In the genomic region with DNA sequence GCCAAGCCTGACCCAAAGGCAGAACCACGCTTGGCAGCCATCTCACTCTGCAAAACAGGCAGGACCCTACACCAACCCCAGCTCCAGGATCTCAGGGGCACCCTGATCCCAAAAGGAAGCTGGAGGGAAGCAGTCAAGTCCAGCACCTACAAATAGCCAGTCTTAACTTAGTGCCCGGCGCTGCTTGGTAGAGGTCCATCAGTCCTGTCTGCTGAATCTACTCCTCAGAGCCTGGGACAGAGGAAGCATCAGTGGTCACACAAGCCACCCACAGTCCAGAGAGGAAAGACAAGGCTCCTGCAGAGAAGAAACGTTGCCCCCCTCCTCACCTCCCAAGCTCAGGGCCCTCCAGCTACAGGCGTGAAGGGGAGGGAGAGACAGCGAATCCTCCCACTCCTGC, we compare ENCODE assay signal across 9 cellular contexts. TPM values are rescaled to one million over a fixed set of nuclear protein-coding genes. Genes with fewer than 3 reads are reported as not detected.
DNase-seq lines count a peak whose midpoint lies in the region; ATAC-seq and TF ChIP-seq lines count a peak whose summit lies in the region.
"Had no signal": no experiment of that assay in that cellular context is flagged by ENCODE, and none has a peak within 500 bp of the region (broad histone marks: within the 10 kb centered on the region; RNA-seq: fewer than 3 reads in every experiment).

No MANE protein-coding gene starts in this region.

- in situ Hi-C loops in ACHN (cut with HindIII; ENCODE audit: low pct_ligation_motif_present, low pct_unique_long_range_greater_than_20kb, low sequenced_read_pairs), result loop anchor here (10.0 kb wide), 1 partner anchor 59 kb away; the partner anchor contains the start of gene RPLP0

- H3K36me3 ChIP-seq in DND-41 (ENCODE audit: insufficient read depth, low read length) (no peaks in the 10 kb centered on the region), heart right ventricle (peaks cover 0 to 4% (median 0%) of the 10 kb centered on the region in 9 donors), psoas muscle (ENCODE audit: insufficient read depth in 1 of 2, low read depth in 1 of 2) (peaks cover 2 to 8% of the 10 kb centered on the region in 2 donors)

- ATAC-seq in DND-41 (ENCODE audit: insufficient read depth, low read depth), result no peak
- ATAC-seq in heart right ventricle, result peak in 5 of 8 donors; percentile 3 to 30 (median 19)
- peak in 3 of 4 donors; percentile 23 to 46 (median 31) for ATAC-seq in psoas muscle
- no peak for ATAC-seq in GM18505 (IDR thresholded peaks at IDR 0.05; ENCODE audit: unreplicated experiment)
- ATAC-seq: left colon had no signal

- H3K4me3 Mint-ChIP-seq in activated naive CD8-positive, alpha-beta T cell, result peak overlapping the region; percentile 92

- WGBS in heart right ventricle, 2 donors, result 28 to 44% methylated on average over 6 of the region's 6 CpGs
- 11 to 20% (median 14%) methylated on average over 6 of the region's 6 CpGs for WGBS in psoas muscle, 3 donors

- no peaks in the 10 kb centered on the region for H3K27me3 Mint-ChIP-seq in activated naive CD8-positive, alpha-beta T cell

- H3K9me3 Mint-ChIP-seq in activated naive CD8-positive, alpha-beta T cell (ENCODE audit: low read depth), result no peaks in the 10 kb centered on the region

- peak overlapping the region; percentile 85 for H3K27ac Mint-ChIP-seq in activated naive CD8-positive, alpha-beta T cell

- TF ChIP-seq CTCF in DND-41 (IDR thresholded peaks at IDR 0.05; ENCODE audit: borderline replicate concordance, extremely low read depth, low read length, poor library complexity, severe bottlenecking), result no peak
- TF ChIP-seq CTCF in heart right ventricle (IDR thresholded peaks at IDR 0.05), result no peak
- TF ChIP-seq CTCF in psoas muscle (IDR thresholded peaks at IDR 0.05), result no peak

- no peaks in the 10 kb centered on the region for H3K36me3 Mint-ChIP-seq in activated naive CD8-positive, alpha-beta T cell

- peaks cover 60% of the 10 kb centered on the region for H3K4me1 Mint-ChIP-seq in activated naive CD8-positive, alpha-beta T cell (ENCODE audit: low read depth)

- peaks cover 7% of the 10 kb centered on the region for H3K79me2 ChIP-seq in DND-41 (ENCODE audit: insufficient read depth, low read length)

- H3K27me3 ChIP-seq in DND-41 (ENCODE audit: insufficient read depth, low read length, poor library complexity) (no peaks in the 10 kb centered on the region), heart right ventricle (no peaks in the 10 kb centered on the region), psoas muscle (ENCODE audit: insufficient read depth in 3 of 3, low read length in 2 of 3) (no peaks in the 10 kb centered on the region)

- H3K9ac ChIP-seq in DND-41 (ENCODE audit: low read depth, low read length), result peak overlapping the region; percentile 84; the same call in 1 of the 2 replicates

- peak overlapping the region; percentile 89; the same call in 1 of the 2 replicates for H3K4me2 ChIP-seq in DND-41 (ENCODE audit: insufficient read depth, low read length)

- no peaks in the 10 kb centered on the region for H3K9me3 ChIP-seq in DND-41 (ENCODE audit: insufficient read depth, low read length, severe bottlenecking)
- no peaks in the 10 kb centered on the region for H3K9me3 ChIP-seq in heart right ventricle
- H3K9me3 ChIP-seq in psoas muscle, result no peaks in the 10 kb centered on the region

- no peak for TF ChIP-seq POLR2A in GM18505 (IDR thresholded peaks at IDR 0.05; ENCODE audit: borderline replicate concordance, extremely low read depth, insufficient read depth, insufficient read length)

- H4K20me1 ChIP-seq in DND-41 (ENCODE audit: insufficient read depth, low read length), result peaks cover 10% of the 10 kb centered on the region; the same call in 1 of the 2 replicates

- DNase-seq in DND-41 (no peak), heart right ventricle (no peak), psoas muscle (peak in 1 of 2 donors; percentile 21), HPDE6-E6E7 (ENCODE audit: extremely low spot score) (no peak), DMS 273 (lab: John Stamatoyannopoulos, UW; ENCODE audit: unreplicated experiment) (no peak), ACHN (no peak)
- DNase-seq: left colon had no signal

- H3K4me1 ChIP-seq in DND-41 (ENCODE audit: insufficient read depth, low read length) (peaks cover 17% of the 10 kb centered on the region), heart right ventricle (peaks cover 33 to 69% (median 56%) of the 10 kb centered on the region in 9 donors), psoas muscle (peaks cover 54% of the 10 kb centered on the region)

- no peak overlapping the region for H3K27ac ChIP-seq in DND-41 (ENCODE audit: low read length)
- peak overlapping the region; percentile 90 to 99 (median 96) for H3K27ac ChIP-seq in heart right ventricle
- peak overlapping the region; percentile 95 for H3K27ac ChIP-seq in psoas muscle

- peak overlapping the region in 1 of 2 experiments; percentile 76; a peak in 2 of 4 replicates for H3K4me3 ChIP-seq in DND-41 (ENCODE audit: low read depth in 1 of 2, low read length in 2 of 2)
- peak overlapping the region; percentile 84 to 99 (median 94) for H3K4me3 ChIP-seq in heart right ventricle
- peak overlapping the region; percentile 94 for H3K4me3 ChIP-seq in psoas muscle

- intact Hi-C loops in heart right ventricle (cut with DNase I) (loop anchor here in 6 of 10 donors (2.0 kb wide), 4 partner anchors 35 to 63 kb away; partner anchors contain the start of gene RPLP0 (in 2 of the 6)), psoas muscle (cut with DNase I) (loop anchor here (1.0 to 10.0 kb wide), 3 partner anchors 37 to 149 kb away; partner anchors contain the start of genes RAB35 (in 1 of the 2) and RPLP0 (in 1 of the 2))

- H2AFZ ChIP-seq in DND-41 (ENCODE audit: low read depth, low read length), result no peak overlapping the region

RNA-seq across cellular contexts. Expression of gene PXN, which starts 1.4 kb away (rescaled TPM):
- total RNA-seq in heart right ventricle (10 to 100 TPM; 52.0 to 83.7 (median 63.3) TPM), psoas muscle (100 to 1,000 TPM in 2 of 4 donors, 10 to 100 TPM in 2; 67.6 to 166 (median 106) TPM)
- polyA plus RNA-seq in heart right ventricle (100 to 1,000 TPM in 1 of 2 donors, 10 to 100 TPM in 1; 41.2 to 123 TPM), psoas muscle (100 to 1,000 TPM in 1 of 3 donors, 10 to 100 TPM in 2; 64.7 to 147 (median 96.2) TPM)

RNA-seq across cellular contexts. Expression of gene RNU4-2, which starts 27.6 kb away (rescaled TPM):
- total RNA-seq in heart right ventricle (over 10,000 TPM in 7 of 10 donors, 1,000 to 10,000 TPM in 3; 5,348 to 18,425 (median 10,263) TPM), psoas muscle (over 10,000 TPM in 3 of 4 donors, 1,000 to 10,000 TPM in 1; 9,511 to 17,387 (median 16,401) TPM)
- polyA plus RNA-seq in heart right ventricle (not detected), psoas muscle (not detected)

RNA-seq across cellular contexts. Expression of gene RNU4-1, which starts 29.0 kb away (rescaled TPM):
- total RNA-seq in heart right ventricle, result 1,000 to 10,000 TPM in 6 of 10 donors, 100 to 1,000 TPM in 4; 426 to 3,423 (median 1,870) TPM
- polyA plus RNA-seq in heart right ventricle, result not detected
- total RNA-seq in psoas muscle, result 1,000 to 10,000 TPM; 1,144 to 3,144 (median 2,601) TPM
- polyA plus RNA-seq in psoas muscle, result not detected

RNA-seq across cellular contexts. Expression of gene SIRT4, which starts 38.0 kb away (rescaled TPM):
- total RNA-seq in heart right ventricle (1 to 10 TPM; 3.7 to 9.0 (median 4.7) TPM), psoas muscle (1 to 10 TPM; 2.3 to 7.7 (median 4.8) TPM)
- polyA plus RNA-seq in heart right ventricle (1 to 10 TPM; 2.8 to 6.2 TPM), psoas muscle (10 to 100 TPM in 1 of 3 donors, 1 to 10 TPM in 2; 3.4 to 10.7 (median 5.4) TPM)

Comparison
In these comparisons a context has a peak if more than half of its experiments do, and no peak if none do; other contexts are left out.
1. ATAC-seq: peak in heart right ventricle (5 of 8) and psoas muscle (3 of 4); none in DND-41 (single experiment) and GM18505 (single experiment).